ENCODE assay signal across 8 cellular contexts in genomic region chr6:160930547-160931377, GRCh38.
DNase-seq lines count a peak whose midpoint lies in the region; ATAC-seq and TF ChIP-seq lines count a peak whose summit lies in the region.

No MANE protein-coding gene starts in this region.

- ATAC-seq in GM18861 (IDR thresholded peaks at IDR 0.05; ENCODE audit: unreplicated experiment) (peak; percentile 74), HG03103 (IDR thresholded peaks at IDR 0.05; ENCODE audit: low read depth, unreplicated experiment) (peak; percentile 80)

- H3K4me3 ChIP-seq in ACC112 (ENCODE audit: low read depth, low read length) (peak overlapping the region; percentile 77), mucosa of rectum (ENCODE audit: low read length in 2 of 2) (peak overlapping the region; percentile 54 to 63)

- no peak overlapping the region for H3K9ac ChIP-seq in mucosa of rectum (ENCODE audit: low read depth in 1 of 2, low read length in 2 of 2)

- H3K4me1 ChIP-seq in ACC112 (ENCODE audit: control insufficient read depth, insufficient read depth, low read length, unreplicated experiment) = no peaks in the 10 kb centered on the region
- peaks cover 4% of the 10 kb centered on the region in 2 donors for H3K4me1 ChIP-seq in mucosa of rectum (ENCODE audit: control insufficient read depth in 2 of 2, insufficient read depth in 2 of 2, low read length in 2 of 2)

- H3K9me3 ChIP-seq in mucosa of rectum (ENCODE audit: control insufficient read depth in 2 of 2, low read length in 2 of 2) = no peaks in the 10 kb centered on the region

- H3K27ac ChIP-seq in ACC112 (ENCODE audit: low read depth, low read length) (no peak overlapping the region), mucosa of rectum (ENCODE audit: low read depth in 2 of 2, low read length in 2 of 2) (no peak overlapping the region)

- DNase-seq in NCI-H524 (lab: John Stamatoyannopoulos, UW) = peak; percentile 82 to 88
- peak; percentile 54 for DNase-seq in activated T-cell treated with anti-CD3 and anti-CD28 coated beads for 48 hours (ENCODE audit: low read depth)
- DNase-seq in erythroblast (lab: John Stamatoyannopoulos, UW) = peak; percentile 61 to 74
- peak; percentile 10 to 18 for DNase-seq in stimulated activated CD8-positive, alpha-beta memory T cell treated with anti-CD3 and anti-CD28 coated beads, Interleukin-2, amount 100 ng/mL, for 1 hour (ENCODE audit: low read depth in 2 of 2)

- H3K79me2 ChIP-seq in ACC112 (ENCODE audit: control insufficient read depth, insufficient read depth, low read length, unreplicated experiment) = no peaks in the 10 kb centered on the region

- peak overlapping the region; percentile 90 for H2AFZ ChIP-seq in ACC112 (ENCODE audit: low read length, unreplicated experiment)

- TF ChIP-seq POLR2A in erythroblast (IDR thresholded peaks at IDR 0.05; ENCODE audit: low read length) = no peak

- H3K36me3 ChIP-seq in ACC112 (ENCODE audit: insufficient read depth, low read length) (no peaks in the 10 kb centered on the region), mucosa of rectum (ENCODE audit: control insufficient read depth in 2 of 2, insufficient read depth in 2 of 2, low read length in 2 of 2) (no peaks in the 10 kb centered on the region)

- H3K27me3 ChIP-seq in ACC112 (ENCODE audit: insufficient read depth, low read length) (peaks cover 16% of the 10 kb centered on the region), mucosa of rectum (ENCODE audit: control insufficient read depth in 2 of 2, insufficient read depth in 2 of 2, low read length in 2 of 2) (peaks cover 10 to 19% of the 10 kb centered on the region in 2 donors)

Comparison
In these comparisons a context has a peak if more than half of its experiments do, and no peak if none do; other contexts are left out.
1. DNase-seq: peak in every context shown above with its lines; median percentile 85 in NCI-H524; 68 in erythroblast; 54 in activated T-cell treated with anti-CD3 and anti-CD28 coated beads for 48 hours; 14 in stimulated activated CD8-positive, alpha-beta memory T cell treated with anti-CD3 and anti-CD28 coated beads, Interleukin-2, amount 100 ng/mL, for 1 hour.